1 cellular context compared by ENCODE assay signal in the genomic region with DNA sequence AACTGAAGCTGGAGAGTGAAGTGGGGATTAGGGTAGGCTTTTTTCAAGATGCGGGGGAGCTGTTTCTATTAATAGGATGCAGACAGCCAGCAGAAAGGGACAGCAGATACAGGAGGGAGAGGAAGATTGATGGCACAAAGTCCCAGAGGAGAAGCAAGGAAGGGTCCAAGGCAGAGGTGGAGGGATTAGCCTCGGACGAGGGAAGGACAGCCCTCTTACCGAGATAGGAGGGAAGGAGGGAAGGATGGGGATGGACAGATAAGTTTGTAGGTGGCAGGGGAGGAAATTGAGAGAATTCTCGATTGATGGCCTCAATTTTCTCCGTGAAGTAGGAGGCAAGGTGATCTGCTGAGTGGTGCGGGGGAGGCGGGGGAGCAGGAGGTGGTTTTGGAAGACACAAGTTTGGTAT.
TF ChIP-seq lines count a peak whose summit lies in the region.

No MANE protein-coding gene starts in this region.

TF ChIP-seq in K562, 482 proteins besides CTCF, POLR2A, EP300 and RAD21 (continued from another document and continues in another):
- TF ChIP-seq SMAD1 (IDR thresholded peaks at IDR 0.05; ENCODE audit: low read depth, low read length, partially characterized antibody) (no peak), HDAC2 (IDR thresholded peaks at IDR 0.05) (no peak), ZNF384 (IDR thresholded peaks at IDR 0.05; ENCODE audit: low read depth, low read length) (0 out of 2 replicates have a peak, but pooled peaks have one; percentile 14), MTA3 (IDR thresholded peaks at IDR 0.05; ENCODE audit: borderline replicate concordance) (peak; percentile 26; the same call in 1 of the 2 replicates), ZNF146 (CRISPR knock-in tag; IDR thresholded peaks at IDR 0.05; ENCODE audit: unreplicated experiment) (no peak), PML (IDR thresholded peaks at IDR 0.05; ENCODE audit: low read length) (no peak), PTRF (tag; IDR thresholded peaks at IDR 0.05) (no peak), ZNF121 (CRISPR knock-in tag; conservative IDR thresholded peaks at IDR 0.05) (no peak), EGR1 (conservative IDR thresholded peaks at IDR 0.05) (peak; percentile 81), POLR3A (IDR thresholded peaks at IDR 0.05; ENCODE audit: borderline replicate concordance, extremely low read depth, insufficient read depth, insufficient read length) (no peak), HMG20A (CRISPR knock-in tag; conservative IDR thresholded peaks at IDR 0.05) (no peak), KDM1A (IDR thresholded peaks at IDR 0.05) (no peak; a peak in 1 of 4 replicates), SMARCA4 (IDR thresholded peaks at IDR 0.05) (no peak; the same call in 1 of the 2 replicates), RCOR1 (IDR thresholded peaks at IDR 0.05; ENCODE audit: borderline replicate concordance in 1 of 2, low read depth in 2 of 2, low read length in 2 of 2) (peak in 1 of 2 experiments; percentile 13; a peak in 1 of 4 replicates), RFX7 (CRISPR knock-in tag; IDR thresholded peaks at IDR 0.05) (no peak), ZNF311 (CRISPR knock-in tag; IDR thresholded peaks at IDR 0.05) (no peak), CBFA2T2 (conservative IDR thresholded peaks at IDR 0.05) (peak; percentile 30; the same call in 1 of the 2 replicates)
- TF ChIP-seq, protein P1, sequence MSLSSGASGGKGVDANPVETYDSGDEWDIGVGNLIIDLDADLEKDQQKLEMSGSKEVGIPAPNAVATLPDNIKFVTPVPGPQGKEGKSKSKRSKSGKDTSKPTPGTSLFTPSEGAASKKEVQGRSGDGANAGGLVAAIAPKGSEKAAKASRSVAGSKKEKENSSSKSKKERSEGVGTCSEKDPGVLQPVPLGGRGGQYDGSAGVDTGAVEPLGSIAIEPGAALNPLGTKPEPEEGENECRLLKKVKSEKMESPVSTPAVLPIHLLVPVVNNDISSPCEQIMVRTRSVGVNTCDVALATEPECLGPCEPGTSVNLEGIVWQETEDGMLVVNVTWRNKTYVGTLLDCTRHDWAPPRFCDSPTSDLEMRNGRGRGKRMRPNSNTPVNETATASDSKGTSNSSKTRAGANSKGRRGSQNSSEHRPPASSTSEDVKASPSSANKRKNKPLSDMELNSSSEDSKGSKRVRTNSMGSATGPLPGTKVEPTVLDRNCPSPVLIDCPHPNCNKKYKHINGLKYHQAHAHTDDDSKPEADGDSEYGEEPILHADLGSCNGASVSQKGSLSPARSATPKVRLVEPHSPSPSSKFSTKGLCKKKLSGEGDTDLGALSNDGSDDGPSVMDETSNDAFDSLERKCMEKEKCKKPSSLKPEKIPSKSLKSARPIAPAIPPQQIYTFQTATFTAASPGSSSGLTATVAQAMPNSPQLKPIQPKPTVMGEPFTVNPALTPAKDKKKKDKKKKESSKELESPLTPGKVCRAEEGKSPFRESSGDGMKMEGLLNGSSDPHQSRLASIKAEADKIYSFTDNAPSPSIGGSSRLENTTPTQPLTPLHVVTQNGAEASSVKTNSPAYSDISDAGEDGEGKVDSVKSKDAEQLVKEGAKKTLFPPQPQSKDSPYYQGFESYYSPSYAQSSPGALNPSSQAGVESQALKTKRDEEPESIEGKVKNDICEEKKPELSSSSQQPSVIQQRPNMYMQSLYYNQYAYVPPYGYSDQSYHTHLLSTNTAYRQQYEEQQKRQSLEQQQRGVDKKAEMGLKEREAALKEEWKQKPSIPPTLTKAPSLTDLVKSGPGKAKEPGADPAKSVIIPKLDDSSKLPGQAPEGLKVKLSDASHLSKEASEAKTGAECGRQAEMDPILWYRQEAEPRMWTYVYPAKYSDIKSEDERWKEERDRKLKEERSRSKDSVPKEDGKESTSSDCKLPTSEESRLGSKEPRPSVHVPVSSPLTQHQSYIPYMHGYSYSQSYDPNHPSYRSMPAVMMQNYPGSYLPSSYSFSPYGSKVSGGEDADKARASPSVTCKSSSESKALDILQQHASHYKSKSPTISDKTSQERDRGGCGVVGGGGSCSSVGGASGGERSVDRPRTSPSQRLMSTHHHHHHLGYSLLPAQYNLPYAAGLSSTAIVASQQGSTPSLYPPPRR (CRISPR knock-in tag; IDR thresholded peaks at IDR 0.05; ENCODE audit: borderline replicate concordance) = no peak
- TF ChIP-seq, protein P2, sequence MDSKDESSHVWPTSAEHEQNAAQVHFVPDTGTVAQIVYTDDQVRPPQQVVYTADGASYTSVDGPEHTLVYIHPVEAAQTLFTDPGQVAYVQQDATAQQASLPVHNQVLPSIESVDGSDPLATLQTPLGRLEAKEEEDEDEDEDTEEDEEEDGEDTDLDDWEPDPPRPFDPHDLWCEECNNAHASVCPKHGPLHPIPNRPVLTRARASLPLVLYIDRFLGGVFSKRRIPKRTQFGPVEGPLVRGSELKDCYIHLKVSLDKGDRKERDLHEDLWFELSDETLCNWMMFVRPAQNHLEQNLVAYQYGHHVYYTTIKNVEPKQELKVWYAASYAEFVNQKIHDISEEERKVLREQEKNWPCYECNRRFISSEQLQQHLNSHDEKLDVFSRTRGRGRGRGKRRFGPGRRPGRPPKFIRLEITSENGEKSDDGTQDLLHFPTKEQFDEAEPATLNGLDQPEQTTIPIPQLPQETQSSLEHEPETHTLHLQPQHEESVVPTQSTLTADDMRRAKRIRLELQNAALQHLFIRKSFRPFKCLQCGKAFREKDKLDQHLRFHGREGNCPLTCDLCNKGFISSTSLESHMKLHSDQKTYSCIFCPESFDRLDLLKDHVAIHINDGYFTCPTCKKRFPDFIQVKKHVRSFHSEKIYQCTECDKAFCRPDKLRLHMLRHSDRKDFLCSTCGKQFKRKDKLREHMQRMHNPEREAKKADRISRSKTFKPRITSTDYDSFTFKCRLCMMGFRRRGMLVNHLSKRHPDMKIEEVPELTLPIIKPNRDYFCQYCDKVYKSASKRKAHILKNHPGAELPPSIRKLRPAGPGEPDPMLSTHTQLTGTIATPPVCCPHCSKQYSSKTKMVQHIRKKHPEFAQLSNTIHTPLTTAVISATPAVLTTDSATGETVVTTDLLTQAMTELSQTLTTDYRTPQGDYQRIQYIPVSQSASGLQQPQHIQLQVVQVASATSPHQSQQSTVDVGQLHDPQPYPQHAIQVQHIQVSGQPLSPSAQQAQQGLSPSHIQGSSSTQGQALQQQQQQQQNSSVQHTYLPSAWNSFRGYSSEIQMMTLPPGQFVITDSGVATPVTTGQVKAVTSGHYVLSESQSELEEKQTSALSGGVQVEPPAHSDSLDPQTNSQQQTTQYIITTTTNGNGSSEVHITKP (IDR thresholded peaks at IDR 0.05; ENCODE audit: partially characterized antibody) = no peak
- TF ChIP-seq, protein P3, sequence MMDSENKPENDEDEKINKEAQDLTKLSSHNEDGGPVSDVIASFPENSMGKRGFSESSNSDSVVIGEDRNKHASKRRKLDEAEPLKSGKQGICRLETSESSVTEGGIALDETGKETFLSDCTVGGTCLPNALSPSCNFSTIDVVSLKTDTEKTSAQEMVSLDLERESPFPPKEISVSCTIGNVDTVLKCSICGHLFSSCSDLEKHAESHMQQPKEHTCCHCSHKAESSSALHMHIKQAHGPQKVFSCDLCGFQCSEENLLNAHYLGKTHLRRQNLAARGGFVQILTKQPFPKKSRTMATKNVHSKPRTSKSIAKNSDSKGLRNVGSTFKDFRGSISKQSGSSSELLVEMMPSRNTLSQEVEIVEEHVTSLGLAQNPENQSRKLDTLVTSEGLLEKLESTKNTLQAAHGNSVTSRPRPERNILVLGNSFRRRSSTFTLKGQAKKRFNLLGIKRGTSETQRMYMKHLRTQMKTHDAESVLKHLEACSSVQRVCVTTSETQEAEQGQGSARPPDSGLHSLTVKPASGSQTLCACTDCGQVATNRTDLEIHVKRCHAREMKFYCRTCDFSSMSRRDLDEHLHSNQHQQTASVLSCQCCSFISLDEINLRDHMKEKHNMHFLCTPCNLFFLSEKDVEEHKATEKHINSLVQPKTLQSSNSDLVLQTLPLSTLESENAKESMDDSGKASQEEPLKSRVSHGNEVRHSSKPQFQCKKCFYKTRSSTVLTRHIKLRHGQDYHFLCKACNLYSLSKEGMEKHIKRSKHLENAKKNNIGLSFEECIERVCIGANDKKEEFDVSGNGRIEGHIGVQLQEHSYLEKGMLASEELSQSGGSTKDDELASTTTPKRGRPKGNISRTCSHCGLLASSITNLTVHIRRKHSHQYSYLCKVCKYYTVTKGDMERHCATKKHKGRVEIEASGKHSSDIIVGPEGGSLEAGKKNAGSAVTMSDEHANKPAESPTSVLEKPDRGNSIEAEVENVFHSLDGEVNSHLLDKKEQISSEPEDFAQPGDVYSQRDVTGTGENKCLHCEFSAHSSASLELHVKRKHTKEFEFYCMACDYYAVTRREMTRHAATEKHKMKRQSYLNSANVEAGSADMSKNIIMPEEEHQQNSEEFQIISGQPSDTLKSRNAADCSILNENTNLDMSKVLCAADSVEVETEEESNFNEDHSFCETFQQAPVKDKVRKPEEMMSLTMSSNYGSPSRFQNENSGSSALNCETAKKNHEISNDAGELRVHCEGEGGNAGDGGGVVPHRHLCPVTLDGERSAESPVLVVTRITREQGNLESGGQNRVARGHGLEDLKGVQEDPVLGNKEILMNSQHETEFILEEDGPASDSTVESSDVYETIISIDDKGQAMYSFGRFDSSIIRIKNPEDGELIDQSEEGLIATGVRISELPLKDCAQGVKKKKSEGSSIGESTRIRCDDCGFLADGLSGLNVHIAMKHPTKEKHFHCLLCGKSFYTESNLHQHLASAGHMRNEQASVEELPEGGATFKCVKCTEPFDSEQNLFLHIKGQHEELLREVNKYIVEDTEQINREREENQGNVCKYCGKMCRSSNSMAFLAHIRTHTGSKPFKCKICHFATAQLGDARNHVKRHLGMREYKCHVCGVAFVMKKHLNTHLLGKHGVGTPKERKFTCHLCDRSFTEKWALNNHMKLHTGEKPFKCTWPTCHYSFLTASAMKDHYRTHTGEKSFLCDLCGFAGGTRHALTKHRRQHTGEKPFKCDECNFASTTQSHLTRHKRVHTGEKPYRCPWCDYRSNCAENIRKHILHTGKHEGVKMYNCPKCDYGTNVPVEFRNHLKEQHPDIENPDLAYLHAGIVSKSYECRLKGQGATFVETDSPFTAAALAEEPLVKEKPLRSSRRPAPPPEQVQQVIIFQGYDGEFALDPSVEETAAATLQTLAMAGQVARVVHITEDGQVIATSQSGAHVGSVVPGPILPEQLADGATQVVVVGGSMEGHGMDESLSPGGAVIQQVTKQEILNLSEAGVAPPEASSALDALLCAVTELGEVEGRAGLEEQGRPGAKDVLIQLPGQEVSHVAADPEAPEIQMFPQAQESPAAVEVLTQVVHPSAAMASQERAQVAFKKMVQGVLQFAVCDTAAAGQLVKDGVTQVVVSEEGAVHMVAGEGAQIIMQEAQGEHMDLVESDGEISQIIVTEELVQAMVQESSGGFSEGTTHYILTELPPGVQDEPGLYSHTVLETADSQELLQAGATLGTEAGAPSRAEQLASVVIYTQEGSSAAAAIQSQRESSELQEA (IDR thresholded peaks at IDR 0.05; ENCODE audit: low read depth) = no peak
- TF ChIP-seq, protein P4, sequence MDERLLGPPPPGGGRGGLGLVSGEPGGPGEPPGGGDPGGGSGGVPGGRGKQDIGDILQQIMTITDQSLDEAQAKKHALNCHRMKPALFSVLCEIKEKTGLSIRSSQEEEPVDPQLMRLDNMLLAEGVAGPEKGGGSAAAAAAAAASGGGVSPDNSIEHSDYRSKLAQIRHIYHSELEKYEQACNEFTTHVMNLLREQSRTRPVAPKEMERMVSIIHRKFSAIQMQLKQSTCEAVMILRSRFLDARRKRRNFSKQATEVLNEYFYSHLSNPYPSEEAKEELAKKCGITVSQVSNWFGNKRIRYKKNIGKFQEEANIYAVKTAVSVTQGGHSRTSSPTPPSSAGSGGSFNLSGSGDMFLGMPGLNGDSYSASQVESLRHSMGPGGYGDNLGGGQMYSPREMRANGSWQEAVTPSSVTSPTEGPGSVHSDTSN (CRISPR knock-in tag; IDR thresholded peaks at IDR 0.05; ENCODE audit: low read depth) = no peak
- TF ChIP-seq, protein P4 (tag; conservative IDR thresholded peaks at IDR 0.05; ENCODE audit: low read depth) = peak; percentile 59
- TF ChIP-seq, protein P5, sequence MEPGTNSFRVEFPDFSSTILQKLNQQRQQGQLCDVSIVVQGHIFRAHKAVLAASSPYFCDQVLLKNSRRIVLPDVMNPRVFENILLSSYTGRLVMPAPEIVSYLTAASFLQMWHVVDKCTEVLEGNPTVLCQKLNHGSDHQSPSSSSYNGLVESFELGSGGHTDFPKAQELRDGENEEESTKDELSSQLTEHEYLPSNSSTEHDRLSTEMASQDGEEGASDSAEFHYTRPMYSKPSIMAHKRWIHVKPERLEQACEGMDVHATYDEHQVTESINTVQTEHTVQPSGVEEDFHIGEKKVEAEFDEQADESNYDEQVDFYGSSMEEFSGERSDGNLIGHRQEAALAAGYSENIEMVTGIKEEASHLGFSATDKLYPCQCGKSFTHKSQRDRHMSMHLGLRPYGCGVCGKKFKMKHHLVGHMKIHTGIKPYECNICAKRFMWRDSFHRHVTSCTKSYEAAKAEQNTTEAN (CRISPR knock-in tag; IDR thresholded peaks at IDR 0.05) = no peak
- TF ChIP-seq, protein P6, sequence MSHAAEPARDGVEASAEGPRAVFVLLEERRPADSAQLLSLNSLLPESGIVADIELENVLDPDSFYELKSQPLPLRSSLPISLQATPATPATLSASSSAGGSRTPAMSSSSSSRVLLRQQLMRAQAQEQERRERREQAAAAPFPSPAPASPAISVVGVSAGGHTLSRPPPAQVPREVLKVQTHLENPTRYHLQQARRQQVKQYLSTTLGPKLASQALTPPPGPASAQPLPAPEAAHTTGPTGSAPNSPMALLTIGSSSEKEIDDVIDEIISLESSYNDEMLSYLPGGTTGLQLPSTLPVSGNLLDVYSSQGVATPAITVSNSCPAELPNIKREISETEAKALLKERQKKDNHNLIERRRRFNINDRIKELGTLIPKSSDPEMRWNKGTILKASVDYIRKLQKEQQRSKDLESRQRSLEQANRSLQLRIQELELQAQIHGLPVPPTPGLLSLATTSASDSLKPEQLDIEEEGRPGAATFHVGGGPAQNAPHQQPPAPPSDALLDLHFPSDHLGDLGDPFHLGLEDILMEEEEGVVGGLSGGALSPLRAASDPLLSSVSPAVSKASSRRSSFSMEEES (CRISPR knock-in tag; IDR thresholded peaks at IDR 0.05) = no peak
- TF ChIP-seq, protein P7, sequence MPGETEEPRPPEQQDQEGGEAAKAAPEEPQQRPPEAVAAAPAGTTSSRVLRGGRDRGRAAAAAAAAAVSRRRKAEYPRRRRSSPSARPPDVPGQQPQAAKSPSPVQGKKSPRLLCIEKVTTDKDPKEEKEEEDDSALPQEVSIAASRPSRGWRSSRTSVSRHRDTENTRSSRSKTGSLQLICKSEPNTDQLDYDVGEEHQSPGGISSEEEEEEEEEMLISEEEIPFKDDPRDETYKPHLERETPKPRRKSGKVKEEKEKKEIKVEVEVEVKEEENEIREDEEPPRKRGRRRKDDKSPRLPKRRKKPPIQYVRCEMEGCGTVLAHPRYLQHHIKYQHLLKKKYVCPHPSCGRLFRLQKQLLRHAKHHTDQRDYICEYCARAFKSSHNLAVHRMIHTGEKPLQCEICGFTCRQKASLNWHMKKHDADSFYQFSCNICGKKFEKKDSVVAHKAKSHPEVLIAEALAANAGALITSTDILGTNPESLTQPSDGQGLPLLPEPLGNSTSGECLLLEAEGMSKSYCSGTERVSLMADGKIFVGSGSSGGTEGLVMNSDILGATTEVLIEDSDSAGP (CRISPR knock-in tag; IDR thresholded peaks at IDR 0.05) = no peak
